Comparison of ENCODE assay signal across 8 cellular contexts in the genomic region with DNA sequence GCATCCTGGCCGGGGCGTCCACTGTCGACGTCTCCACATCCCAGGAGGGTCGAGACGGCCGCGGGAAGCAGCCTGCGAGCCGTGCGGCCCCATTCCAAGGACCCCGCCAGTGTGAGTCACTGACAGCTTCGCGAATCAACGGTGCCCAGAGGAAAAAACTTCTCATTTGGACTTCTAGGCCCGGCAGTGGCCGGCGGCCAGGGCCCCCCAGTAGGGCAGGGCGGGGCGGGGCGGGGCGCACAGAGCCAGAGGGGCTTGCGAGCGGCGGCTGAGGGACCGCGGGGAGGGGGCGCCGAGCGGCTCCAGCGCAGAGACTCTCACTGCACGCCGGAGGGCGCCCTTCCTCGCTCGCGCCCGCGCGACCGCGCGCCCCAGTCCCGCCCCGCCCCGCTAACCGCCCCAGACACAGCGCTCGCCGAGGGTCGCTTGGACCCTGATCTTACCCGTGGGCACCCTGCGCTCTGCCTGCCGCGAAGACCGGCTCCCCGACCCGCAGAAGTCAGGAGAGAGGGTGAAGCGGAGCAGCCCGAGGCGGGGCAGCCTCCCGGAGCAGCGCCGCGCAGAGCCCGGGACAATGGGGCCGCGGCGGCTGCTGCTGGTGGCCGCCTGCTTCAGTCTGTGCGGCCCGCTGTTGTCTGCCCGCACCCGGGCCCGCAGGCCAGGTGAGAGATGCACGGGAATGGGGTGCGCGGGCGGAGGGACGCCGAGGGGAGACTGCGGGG. TPM values are rescaled to one million over a fixed set of nuclear protein-coding genes. Genes with fewer than 3 reads are reported as not detected.
DNase-seq lines count a peak whose midpoint lies in the region; ATAC-seq lines count a peak whose summit lies in the region.

F2R (plus strand) TSS at position 393 of the 722 bp plus-strand sequence; CDS start at position 575, 182 bp downstream.

- ATAC-seq in GM18861 (IDR thresholded peaks at IDR 0.05; ENCODE audit: unreplicated experiment) (peak; percentile 47), HG03097 (IDR thresholded peaks at IDR 0.05; ENCODE audit: low FRiP score, unreplicated experiment) (peak; percentile 46)

- peak; percentile 17 for DNase-seq in ACHN
- DNase-seq in RPMI8226: peak; percentile 66
- peak; percentile 42 for DNase-seq in activated gamma-delta T cell treated with anti-CD3 and anti-CD28 coated beads, Interleukin-2, amount 50 U/mL, for 16 hours (ENCODE audit: low read depth)
- DNase-seq in germinal center (ENCODE audit: low spot score): peak; percentile 38
- DNase-seq in occipital lobe (lab: John Stamatoyannopoulos, UW): peak; percentile 5
- no peak for DNase-seq in amniotic stem cell (lab: John Stamatoyannopoulos, UW)

- in situ Hi-C loops in ACHN (cut with HindIII; ENCODE audit: low pct_ligation_motif_present, low pct_unique_long_range_greater_than_20kb, low sequenced_read_pairs): no loop called here

RNA-seq across cellular contexts. Expression of gene F2R, which starts in this region (rescaled TPM):
- 29.2 TPM for total RNA-seq in occipital lobe
